ENCODE assay signal across 27 cellular contexts in the genomic region with DNA sequence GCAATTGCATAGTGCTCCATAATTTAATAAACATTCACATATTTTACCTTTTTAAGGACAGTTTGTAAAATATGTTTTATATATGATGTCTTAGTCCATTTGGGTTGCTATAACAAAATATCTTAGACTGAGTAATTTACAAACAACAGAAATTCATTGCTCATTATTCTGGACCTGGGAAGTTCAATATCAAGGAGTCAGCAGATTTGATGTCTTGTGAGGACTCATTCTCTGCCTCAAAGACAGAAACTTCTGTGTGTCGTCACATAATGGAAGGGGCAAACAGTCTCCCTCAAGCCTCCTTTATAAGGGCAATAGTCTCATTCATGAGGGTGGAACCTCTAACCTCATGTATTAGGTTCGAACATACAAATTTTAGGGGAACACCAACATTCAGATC.
"Had no signal": no experiment of that assay in that cellular context is flagged by ENCODE, and none has a peak within 500 bp of the region (broad histone marks: within the 10 kb centered on the region; RNA-seq: fewer than 3 reads in every experiment).

No MANE protein-coding gene starts in this region.

- H3K27me3 ChIP-seq: stomach, suprapubic skin, testis, thyroid gland, tibial artery, tibial nerve, transverse colon, upper lobe of left lung, upper lobe of right lung, uterus, vagina had no signal

- FAIRE-seq: urothelium cell line had no signal

- DNase-seq: stimulated activated CD4-positive, alpha-beta T cell treated with anti-CD3 and anti-CD28 coated beads, Interleukin-2, amount 100 ng/mL, for 48 hours; stimulated activated CD4-positive, alpha-beta T cell treated with anti-CD3 and anti-CD28 coated beads, Interleukin-4, amount 100 ng/mL, for 1 hour; stimulated activated CD4-positive, alpha-beta T cell treated with anti-CD3 and anti-CD28 coated beads, Interleukin-4, amount 100 ng/mL, for 24 hours; stimulated activated CD4-positive, alpha-beta T cell treated with anti-CD3 and anti-CD28 coated beads, Interleukin-4, amount 100 ng/mL, for 4 hours; stimulated activated CD8-positive, alpha-beta memory T cell treated with anti-CD3 and anti-CD28 coated beads, Interleukin-4, amount 100 ng/mL, for 48 hours; stimulated activated naive B cell treated with anti-CD40 and anti-IgM and Interleukin-4, amounts not matched to agents 10 μg/mL and 1 μg/mL and 100 μg/mL, for 72 hours; stimulated activated naive CD4-positive, alpha-beta T cell; stimulated activated naive CD4-positive, alpha-beta T cell treated with Interleukin-2 at 50 U/mL for 16 hours; stimulated activated naive CD8-positive, alpha-beta T cell treated with anti-CD3 and anti-CD28 coated beads, Interleukin-15, amount 100 ng/mL, for 72 hours; stimulated activated naive CD8-positive, alpha-beta T cell treated with anti-CD3 and anti-CD28 coated beads, Interleukin-15, Interleukin-2, amounts not matched to agents 100 U/mL and 50 U/mL, for 24 hours; stomach; substantia nigra; testis; thyroid gland; tibial artery; transverse colon; trophoblast cell; upper lobe of left lung; upper lobe of right lung; uterus had no signal

- H3K4me1 ChIP-seq: stomach, suprapubic skin, testis, thyroid gland, tibial artery, tibial nerve, transverse colon, upper lobe of left lung, upper lobe of right lung, uterus, vagina had no signal

- H3K9me3 ChIP-seq: stomach, testis, thoracic aorta, thyroid gland, tibial artery, tibial nerve, transverse colon, upper lobe of left lung, upper lobe of right lung, uterus, vagina had no signal

- H3K27ac ChIP-seq: stomach, suprapubic skin, testis, thoracic aorta, thyroid gland, tibial artery, tibial nerve, transverse colon, upper lobe of left lung, upper lobe of right lung, uterus, vagina had no signal

- ATAC-seq: stimulated activated effector memory CD8-positive, alpha-beta T cell treated with anti-CD3 and anti-CD28 coated beads, Interleukin-12 subunit alpha, Interleukin-12 subunit beta, amount 100 ng/mL, for 72 hours; stimulated activated memory B cell treated with anti-CD40 and anti-IgM and Interleukin-4, amounts not matched to agents 10 μg/mL and 1 μg/mL and 100 μg/mL, for 72 hours; stimulated activated naive B cell treated with anti-CD40 and anti-IgM and Interleukin-4, amounts not matched to agents 10 μg/mL and 1 μg/mL and 100 μg/mL, for 72 hours; stimulated activated naive CD8-positive, alpha-beta T cell treated with anti-CD3 and anti-CD28 coated beads, Interleukin-15, amount 100 ng/mL, for 72 hours; stimulated activated naive CD8-positive, alpha-beta T cell treated with anti-CD3 and anti-CD28 coated beads, Interleukin-15, Interleukin-2, amounts not matched to agents 100 U/mL and 50 U/mL, for 24 hours; upper lobe of right lung had no signal

- H3K36me3 ChIP-seq: stomach, suprapubic skin, thoracic aorta, thyroid gland, tibial artery, tibial nerve, transverse colon, upper lobe of left lung, upper lobe of right lung, uterus, vagina had no signal

- H3K4me3 ChIP-seq: stomach, suprapubic skin, testis, thoracic aorta, thyroid gland, tibial artery, tibial nerve, transverse colon, upper lobe of left lung, upper lobe of right lung, uterus, vagina had no signal
